In genomic region chr3:11184328-11184969, GRCh38 we compare ENCODE assay signal across 1 cellular context. TPM values are rescaled to one million over a fixed set of nuclear protein-coding genes. Genes with fewer than 3 reads are reported as not detected.
"Had no signal": no experiment of that assay in that cellular context is flagged by ENCODE, and none has a peak within 500 bp of the region (broad histone marks: within the 10 kb centered on the region; RNA-seq: fewer than 3 reads in every experiment).

No MANE protein-coding gene starts in this region.

RNA-seq across cellular contexts. Expression of gene HRH1, which starts 30.2 kb away (rescaled TPM):
- total RNA-seq: activated B cell treated with CpG ODN at 0.5 μM for 24 hours had no signal
